Comparison of ENCODE assay signal across 13 cellular contexts in the genomic region with DNA sequence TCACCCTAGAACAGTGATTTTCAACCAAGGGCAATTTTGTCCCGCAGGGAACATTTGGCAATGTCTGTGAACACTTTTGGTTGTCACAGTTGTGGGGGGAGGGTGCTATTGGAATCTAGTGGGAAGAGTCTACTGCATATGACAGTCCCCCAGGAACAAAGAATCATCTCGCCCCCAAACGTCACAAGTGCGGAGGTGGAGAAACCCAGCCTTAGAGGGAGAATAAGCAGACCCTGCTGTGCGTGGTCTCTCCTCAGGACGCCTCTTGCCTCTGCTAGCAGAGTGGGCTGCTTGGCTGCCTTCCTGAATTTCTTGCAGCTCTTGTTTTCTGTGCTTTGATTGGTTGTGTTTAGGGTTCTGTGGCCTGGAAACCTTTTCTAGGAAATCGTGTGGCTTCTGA. TPM values are rescaled to one million over a fixed set of nuclear protein-coding genes. Genes with fewer than 3 reads are reported as not detected.
DNase-seq lines count a peak whose midpoint lies in the region; ATAC-seq and TF ChIP-seq lines count a peak whose summit lies in the region.
"Had no signal": no experiment of that assay in that cellular context is flagged by ENCODE, and none has a peak within 500 bp of the region (broad histone marks: within the 10 kb centered on the region; RNA-seq: fewer than 3 reads in every experiment).

No MANE protein-coding gene starts in this region.

- H3K4me3 ChIP-seq in SJSA1 (no peak overlapping the region), skin epidermis (no peak overlapping the region)

- no peak for ATAC-seq in foreskin keratinocyte

- H3K27ac ChIP-seq in SJSA1: peak overlapping the region; percentile 93
- H3K27ac ChIP-seq in foreskin keratinocyte: peak overlapping the region; percentile 53
- H3K27ac ChIP-seq in skin epidermis: peak overlapping the region in 13 of 21 experiments; percentile 25 to 97 (median 70)

- H3K9me3 ChIP-seq in SJSA1 (replicated peaks): no peaks in the 10 kb centered on the region

- no peaks in the 10 kb centered on the region for H3K27me3 ChIP-seq in SJSA1 (replicated peaks)
- H3K27me3 ChIP-seq in foreskin keratinocyte: no peaks in the 10 kb centered on the region

- no peak for TF ChIP-seq CTCF in foreskin keratinocyte (conservative IDR thresholded peaks at IDR 0.05)

- peaks cover 14% of the 10 kb centered on the region; the same call in 1 of the 2 replicates for H3K36me3 ChIP-seq in SJSA1

- H3K4me1 ChIP-seq in SJSA1 (replicated peaks) (peaks cover 46% of the 10 kb centered on the region), foreskin keratinocyte (peaks cover 38% of the 10 kb centered on the region)

- DNase-seq in Ammon's horn (ENCODE audit: low spot score) (peak; percentile 72), SJSA1 (ENCODE audit: low read depth in 1 of 2, low spot score in 2 of 2) (no peak), foreskin keratinocyte (no peak), HCEC 1CT (no peak), kidney tubule cell (ENCODE audit: low spot score) (no peak)
- DNase-seq in stimulated activated CD8-positive, alpha-beta memory T cell treated with anti-CD3 and anti-CD28 coated beads, Interleukin-4, amount 100 ng/mL, for 48 hours: no peak
- DNase-seq in stimulated activated CD4-positive, alpha-beta T cell treated with anti-CD3 and anti-CD28 coated beads, Interleukin-4, amount 100 ng/mL, for 24 hours: no peak
- DNase-seq: activated CD8-positive, alpha-beta memory T cell treated with anti-CD3 and anti-CD28 coated beads for 24 hours; activated naive CD4-positive, alpha-beta T cell; NCI-H1436 treated with DMSO at 0.1 percent for 48 hours; NCI-H524; small intestine had no signal

RNA-seq across cellular contexts. Expression of a gene that starts 42.4 kb away (rescaled TPM):
- total RNA-seq in SJSA1 (2014; rRNA removed; shearing (Covaris generic)): 9.4 and 10.9 TPM in 2 replicates
- 9.4 and 13.0 TPM in 2 replicates for total RNA-seq in foreskin keratinocyte
- polyA plus RNA-seq in foreskin keratinocyte: 3.3 and 5.3 TPM in 2 replicates
